ENCODE assay signal across 8 cellular contexts in genomic region chr21:41167348-41168342, GRCh38. TPM values are rescaled to one million over a fixed set of nuclear protein-coding genes. Genes with fewer than 3 reads are reported as not detected.
DNase-seq lines count a peak whose midpoint lies in the region; ATAC-seq and TF ChIP-seq lines count a peak whose summit lies in the region.

Gene BACE2, plus strand, starts transcription at chr21:41168160. Its CDS starts 104 bp downstream, at chr21:41168264.

- H3K4me3 ChIP-seq in WI38 (ENCODE audit: low read depth, low read length): peak within 1 kb of the TSS; percentile 37; the same call in 1 of the 2 replicates

- H3K27ac ChIP-seq in layer of hippocampus (ENCODE audit: low read depth, low read length): peak within 1 kb of the TSS; percentile 71

- H3K4me3 Mint-ChIP-seq in IgD-negative memory B cell: peak within 1 kb of the TSS; percentile 86 to 97 (median 94)

- H3K27ac Mint-ChIP-seq in IgD-negative memory B cell: peak within 1 kb of the TSS in 2 of 3 donors; percentile 59 to 74

- H3K36me3 Mint-ChIP-seq in IgD-negative memory B cell: no peaks in the 10 kb centered on the region

- no peak for TF ChIP-seq CTCF in WI38 (IDR thresholded peaks at IDR 0.05; ENCODE audit: low read depth, low read length)

- H3K27me3 ChIP-seq in layer of hippocampus (ENCODE audit: control insufficient read depth, insufficient read depth, low read length): no peaks in the 10 kb centered on the region

- no peaks in the 10 kb centered on the region for H3K9me3 Mint-ChIP-seq in IgD-negative memory B cell

- peaks cover 14 to 26% (median 16%) of the 10 kb centered on the region in 3 donors for H3K4me1 Mint-ChIP-seq in IgD-negative memory B cell

- peaks cover 2% of the 10 kb centered on the region for H3K27me3 Mint-ChIP-seq in IgD-negative memory B cell

- peak; percentile 56 for DNase-seq in DMS79 treated with DMSO at 0.1 percent for 48 hours (lab: John Stamatoyannopoulos, UW)
- DNase-seq in DMS79 (lab: John Stamatoyannopoulos, UW): no peak
- peak; percentile 60 for DNase-seq in dedifferentiated amniotic fluid mesenchymal stem cell (ENCODE audit: extremely low spot score)
- peak; percentile 17 to 33 for DNase-seq in stimulated activated CD4-positive, alpha-beta T cell treated with anti-CD3 and anti-CD28 coated beads, Interleukin-15, amount 100 ng/mL, for 48 hours (ENCODE audit: low read depth in 2 of 2)

- no peak for ATAC-seq in HG03135 (IDR thresholded peaks at IDR 0.05; ENCODE audit: unreplicated experiment)

RNA-seq across cellular contexts. Expression of gene BACE2, which starts in this region (rescaled TPM):
- polyA plus RNA-seq in IgD-negative memory B cell: 91.4 TPM
